ENCODE assay signal across 16 cellular contexts in genomic region chr13:30140973-30141372, GRCh38.
DNase-seq lines count a peak whose midpoint lies in the region; ATAC-seq and TF ChIP-seq lines count a peak whose summit lies in the region.
"Had no signal": no experiment of that assay in that cellular context is flagged by ENCODE, and none has a peak within 500 bp of the region (broad histone marks: within the 10 kb centered on the region; RNA-seq: fewer than 3 reads in every experiment).

No MANE protein-coding gene starts in this region.

- TF ChIP-seq POLR2A in IMR-90 (IDR thresholded peaks at IDR 0.05; ENCODE audit: low read depth, low read length) (no peak), body of pancreas (IDR thresholded peaks at IDR 0.05) (no peak)

- BruUV-seq in IMR-90 (replicated peaks; lab: Mats Ljungman, UMichigan), result no TSS peak

- H3K9me3 Mint-ChIP-seq in activated naive CD8-positive, alpha-beta T cell treated with anti-CD3 and anti-CD28 coated beads, Interleukin-2, amount 50 U/mL, for 24 hours, result peaks cover 7% of the 10 kb centered on the region
- peaks cover 8% of the 10 kb centered on the region for H3K9me3 Mint-ChIP-seq in activated naive CD8-positive, alpha-beta T cell treated with anti-CD3 and anti-CD28 coated beads for 36 hours
- peaks cover 3% of the 10 kb centered on the region for H3K9me3 Mint-ChIP-seq in memory B cell
- H3K9me3 Mint-ChIP-seq: CD4-positive, alpha-beta T cell had no signal

- H3K23ac ChIP-seq in IMR-90 (ENCODE audit: low read depth, low read length), result no peak overlapping the region

- H3K4me1 ChIP-seq in IMR-90 (ENCODE audit: control insufficient read depth, insufficient read depth, low read length), result peaks cover 17% of the 10 kb centered on the region
- H3K4me1 ChIP-seq in body of pancreas, result peaks cover 10% of the 10 kb centered on the region

- H3K27ac ChIP-seq in IMR-90 (ENCODE audit: insufficient read depth, low read length), result no peak overlapping the region
- no peak overlapping the region for H3K27ac ChIP-seq in body of pancreas

- peaks cover 35% of the 10 kb centered on the region for H3K4me1 Mint-ChIP-seq in activated naive CD8-positive, alpha-beta T cell treated with anti-CD3 and anti-CD28 coated beads, Interleukin-2, amount 50 U/mL, for 24 hours
- H3K4me1 Mint-ChIP-seq in activated naive CD8-positive, alpha-beta T cell treated with anti-CD3 and anti-CD28 coated beads for 36 hours, result peaks cover 14% of the 10 kb centered on the region
- peaks cover 18% of the 10 kb centered on the region for H3K4me1 Mint-ChIP-seq in memory B cell

- H4K20me1 ChIP-seq in IMR-90 (ENCODE audit: insufficient read depth, low read length), result peaks cover 16% of the 10 kb centered on the region

- 0 out of 2 replicates have a peak overlapping the region, but pooled peaks have one; percentile 5 for H2BK120ac ChIP-seq in IMR-90 (ENCODE audit: low read depth, low read length)

- peak overlapping the region; percentile 13 for H2AK5ac ChIP-seq in IMR-90 (ENCODE audit: low read depth, low read length)

- no peak overlapping the region for H3K27ac Mint-ChIP-seq in activated naive CD8-positive, alpha-beta T cell treated with anti-CD3 and anti-CD28 coated beads, Interleukin-2, amount 50 U/mL, for 24 hours
- no peak overlapping the region for H3K27ac Mint-ChIP-seq in activated naive CD8-positive, alpha-beta T cell treated with anti-CD3 and anti-CD28 coated beads for 36 hours
- no peak overlapping the region for H3K27ac Mint-ChIP-seq in memory B cell
- H3K27ac Mint-ChIP-seq: CD4-positive, alpha-beta T cell had no signal

- H2BK15ac ChIP-seq in IMR-90 (ENCODE audit: low read depth, low read length), result peak overlapping the region; percentile 45; the same call in 1 of the 3 replicates

- H3K36me3 Mint-ChIP-seq in activated naive CD8-positive, alpha-beta T cell treated with anti-CD3 and anti-CD28 coated beads, Interleukin-2, amount 50 U/mL, for 24 hours (ENCODE audit: low read depth), result peaks cover 4% of the 10 kb centered on the region
- peaks cover 3% of the 10 kb centered on the region for H3K36me3 Mint-ChIP-seq in activated naive CD8-positive, alpha-beta T cell treated with anti-CD3 and anti-CD28 coated beads for 36 hours
- H3K36me3 Mint-ChIP-seq in memory B cell, result peaks cover 5% of the 10 kb centered on the region

- dilution Hi-C loops in IMR-90 (cut with HindIII; ENCODE audit: low sequenced_read_pairs, unreplicated experiment), result no loop called here

- H3K36me3 ChIP-seq in IMR-90 (ENCODE audit: control insufficient read depth, insufficient read depth, low read length) (no peaks in the 10 kb centered on the region), body of pancreas (replicated peaks in 1 of 2; ENCODE audit: insufficient read depth in 1 of 2, low read depth in 2 of 2) (no peaks in the 10 kb centered on the region)

- H2AFZ ChIP-seq in IMR-90 (replicated peaks; ENCODE audit: low read length, poor library complexity), result no peak overlapping the region

- H3K27me3 Mint-ChIP-seq in activated naive CD8-positive, alpha-beta T cell treated with anti-CD3 and anti-CD28 coated beads, Interleukin-2, amount 50 U/mL, for 24 hours, result no peaks in the 10 kb centered on the region
- H3K27me3 Mint-ChIP-seq in activated naive CD8-positive, alpha-beta T cell treated with anti-CD3 and anti-CD28 coated beads for 36 hours, result no peaks in the 10 kb centered on the region
- peaks cover 17% of the 10 kb centered on the region for H3K27me3 Mint-ChIP-seq in memory B cell
- H3K27me3 Mint-ChIP-seq: CD4-positive, alpha-beta T cell had no signal

- no peak overlapping the region for H3K4me3 ChIP-seq in IMR-90 (ENCODE audit: insufficient read depth, low read depth, low read length)
- H3K4me3 ChIP-seq in body of pancreas, result no peak overlapping the region

- H4K5ac ChIP-seq in IMR-90 (ENCODE audit: low read depth, low read length), result no peak overlapping the region

- no peak for TF ChIP-seq RAD21 in IMR-90 (IDR thresholded peaks at IDR 0.05; ENCODE audit: low read length)

- in situ Hi-C loops in IMR-90 (cut with MboI; ENCODE audit: low sequenced_read_pairs), result loop anchor here (25.0 kb wide), 1 partner anchor 896 kb away; no protein-coding TSS in a partner anchor

- no peaks in the 10 kb centered on the region for H3K79me1 ChIP-seq in IMR-90 (ENCODE audit: low read depth in 1 of 2, low read length in 2 of 2)

- no peaks in the 10 kb centered on the region for H3K27me3 ChIP-seq in IMR-90 (ENCODE audit: control insufficient read depth, insufficient read depth, low read length)
- H3K27me3 ChIP-seq in body of pancreas, result no peaks in the 10 kb centered on the region

- H2BK5ac ChIP-seq in IMR-90 (ENCODE audit: low read depth, low read length, poor library complexity, severe bottlenecking), result no peak overlapping the region

- peak overlapping the region; percentile 24 for H3K4ac ChIP-seq in IMR-90 (ENCODE audit: low read depth, low read length)

- CTCF ChIA-PET in IMR-90 (lab: Yijun Ruan, JAX), result interaction anchor here (3.0 kb wide), 1 partner anchor 9 kb away, joined by 24 read pairs; no protein-coding TSS in a partner anchor

- intact Hi-C loops in IMR-90 (cut with micrococcal nuclease), result no loop called here
- intact Hi-C loops in body of pancreas (cut with DNase I), result no loop called here

- H3K9ac ChIP-seq in IMR-90 (ENCODE audit: low read depth, low read length), result no peak overlapping the region

- H3K9me3 ChIP-seq in IMR-90 (ENCODE audit: control insufficient read depth, insufficient read depth, low read length), result peaks cover 5% of the 10 kb centered on the region
- peaks cover 0 to 6% (median 0%) of the 10 kb centered on the region in 3 donors for H3K9me3 ChIP-seq in body of pancreas

- WGBS in IMR-90 (ENCODE audit: extremely low coverage in 2 of 2, insufficient read length in 1 of 2), 2 experiments, result 96% methylated on average over 3 of the region's 12 CpGs; no CpG with 5 or more reads in 1 of the 2 experiments
- WGBS in body of pancreas, 2 donors, result 67 to 88% methylated on average over 12 of the region's 12 CpGs

- H3K18ac ChIP-seq in IMR-90 (ENCODE audit: low read depth, low read length), result no peak overlapping the region

- peak overlapping the region; percentile 47 for H3K4me3 Mint-ChIP-seq in activated naive CD8-positive, alpha-beta T cell treated with anti-CD3 and anti-CD28 coated beads, Interleukin-2, amount 50 U/mL, for 24 hours
- no peak overlapping the region for H3K4me3 Mint-ChIP-seq in activated naive CD8-positive, alpha-beta T cell treated with anti-CD3 and anti-CD28 coated beads for 36 hours
- H3K4me3 Mint-ChIP-seq in memory B cell, result peak overlapping the region; percentile 71
- H3K4me3 Mint-ChIP-seq: CD4-positive, alpha-beta T cell had no signal

- H2BK20ac ChIP-seq in IMR-90 (ENCODE audit: low read depth, low read length), result peak overlapping the region; percentile 49; the same call in 1 of the 2 replicates

- H3K14ac ChIP-seq in IMR-90 (replicated peaks; ENCODE audit: low read depth, low read length), result no peak overlapping the region

- no peak overlapping the region; a peak in 1 of 4 replicates for H4K8ac ChIP-seq in IMR-90 (ENCODE audit: low read depth in 2 of 2, low read length in 2 of 2)

- peaks cover 15% of the 10 kb centered on the region for H3K9me1 ChIP-seq in IMR-90 (ENCODE audit: insufficient read depth, low read length)

- H2AK9ac ChIP-seq in IMR-90 (replicated peaks; ENCODE audit: low read depth, low read length, poor library complexity), result no peak overlapping the region

- TF ChIP-seq CTCF in IMR-90 (conservative IDR thresholded peaks at IDR 0.05; ENCODE audit: low read depth, low read length) (no peak), body of pancreas (IDR thresholded peaks at IDR 0.05) (no peak)

- POLR2A ChIA-PET in IMR-90 (lab: Charles Lee; ENCODE audit: unreplicated experiment), result no interaction called here

- 0 out of 2 replicates have a peak overlapping the region, but pooled peaks have one; percentile 27 for H4K91ac ChIP-seq in IMR-90 (ENCODE audit: insufficient read depth, low read depth, low read length)

- H3K4me2 ChIP-seq in IMR-90 (ENCODE audit: low read depth, low read length), result no peak overlapping the region

- no peak for ATAC-seq in activated naive CD8-positive, alpha-beta T cell treated with anti-CD3 and anti-CD28 coated beads, Interleukin-2, amount 50 U/mL, for 24 hours
- ATAC-seq in IMR-90 (ENCODE audit: low read depth), result no peak
- ATAC-seq in memory B cell (ENCODE audit: low read depth), result peak; percentile 41
- ATAC-seq in body of pancreas, result no peak
- no peak for ATAC-seq in GM21576 (IDR thresholded peaks at IDR 0.05; ENCODE audit: unreplicated experiment)
- ATAC-seq: HepG2 had no signal

- no peak overlapping the region for H3K56ac ChIP-seq in IMR-90 (ENCODE audit: extremely low read depth, insufficient read depth, low read length)

- DNase-seq in activated naive CD8-positive, alpha-beta T cell treated with anti-CD3 and anti-CD28 coated beads, Interleukin-2, amount 50 U/mL, for 24 hours, result no peak
- DNase-seq in activated naive CD8-positive, alpha-beta T cell treated with anti-CD3 and anti-CD28 coated beads for 36 hours, result no peak
- DNase-seq in IMR-90 (no peak), memory B cell (ENCODE audit: low spot score in 2 of 2) (no peak), NCI-H748 treated with DMSO at 0.1 percent for 48 hours (lab: John Stamatoyannopoulos, UW) (no peak), body of pancreas (no peak), NAMALWA (ENCODE audit: low spot score) (no peak)
- DNase-seq: CD4-positive, alpha-beta T cell; DMS79; GF-D8; GOT3; MM.1S; NCI-H1105 treated with DMSO at 0.1 percent for 48 hours; NCI-H187 had no signal

TF ChIP-seq in IMR-90, 13 proteins besides CTCF, POLR2A, EP300 and RAD21 (continues in another document):
- TF ChIP-seq USF2 (IDR thresholded peaks at IDR 0.05; ENCODE audit: low read depth, low read length) (no peak), NFE2L2 (IDR thresholded peaks at IDR 0.05; ENCODE audit: low read depth, low read length) (no peak), ELK1 (IDR thresholded peaks at IDR 0.05; ENCODE audit: borderline replicate concordance, low read depth, low read length) (no peak), BHLHE40 (IDR thresholded peaks at IDR 0.05; ENCODE audit: low read depth, low read length) (no peak), MXI1 (IDR thresholded peaks at IDR 0.05; ENCODE audit: borderline replicate concordance, low read depth, low read length) (no peak)
